24 cellular contexts compared by ENCODE assay signal in the genomic region with DNA sequence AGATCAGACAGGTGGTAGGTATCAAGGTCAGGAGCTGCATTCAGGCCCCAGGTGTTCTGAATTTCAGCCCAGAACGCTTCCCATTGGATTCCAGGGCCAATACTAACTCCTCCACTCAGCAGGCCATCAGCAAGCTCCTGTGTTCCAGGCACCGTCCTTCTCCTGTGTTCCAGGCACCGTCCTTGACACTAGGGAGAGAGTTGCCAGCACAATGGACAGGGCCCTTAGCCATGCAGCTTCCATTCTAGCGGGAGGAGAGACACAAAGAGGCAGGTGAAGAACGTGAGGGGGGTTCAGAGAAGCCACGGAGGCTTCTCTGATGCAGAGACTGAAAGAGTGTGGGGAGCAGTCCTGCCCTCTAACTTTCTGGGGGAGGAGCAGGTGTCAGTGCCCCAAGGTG.
A peak's percentile ranks its signal among the peaks of the same experiment; 100 is the strongest.
DNase-seq lines count a peak whose midpoint lies in the region; ATAC-seq and TF ChIP-seq lines count a peak whose summit lies in the region.
"Had no signal": no experiment of that assay in that cellular context is flagged by ENCODE, and none has a peak within 500 bp of the region (broad histone marks: within the 10 kb centered on the region; RNA-seq: fewer than 3 reads in every experiment).

No MANE protein-coding gene starts in this region.

- H3K36me3 ChIP-seq in SK-N-SH (replicated peaks in 1 of 2; ENCODE audit: control insufficient read depth in 1 of 2, insufficient read depth in 2 of 2, low read length in 1 of 2) (no peaks in the 10 kb centered on the region), IMR-90 (ENCODE audit: control insufficient read depth, insufficient read depth, low read length) (no peaks in the 10 kb centered on the region), neuronal stem cell (replicated peaks in 1 of 2; ENCODE audit: control insufficient read depth in 2 of 2, insufficient read depth in 2 of 2, low read length in 2 of 2) (no peaks in the 10 kb centered on the region)
- H3K36me3 ChIP-seq: Peyer's patch had no signal

- no peak overlapping the region for H3K56ac ChIP-seq in IMR-90 (ENCODE audit: extremely low read depth, insufficient read depth, low read length)

- H3K4me1 Mint-ChIP-seq in chondrocyte (ENCODE audit: low read depth): peaks cover 50% of the 10 kb centered on the region
- H3K4me1 Mint-ChIP-seq: CD8-positive, alpha-beta memory T cell had no signal

- H3K27ac Mint-ChIP-seq in chondrocyte (ENCODE audit: unreplicated experiment): peak overlapping the region; percentile 98
- H3K27ac Mint-ChIP-seq: CD8-positive, alpha-beta memory T cell had no signal

- CTCF ChIA-PET in SK-N-SH (lab: Yijun Ruan, JAX): interaction anchor here (0.6 to 3.6 kb wide), 31 partner anchors 9 to 417 kb away, joined by 3 to 16 read pairs (median 5); no protein-coding TSS in a partner anchor
- CTCF ChIA-PET in IMR-90 (lab: Yijun Ruan, JAX): interaction anchor here (1.0 to 1.2 kb wide), 3 partner anchors 10 to 372 kb away, joined by 3 to 4 read pairs (median 3); no protein-coding TSS in a partner anchor

- no peak for TF ChIP-seq EP300 in SK-N-SH (IDR thresholded peaks at IDR 0.05; ENCODE audit: borderline replicate concordance in 1 of 2, low read depth in 1 of 2, low read length in 1 of 2)

- no peak overlapping the region for H3K4me3 Mint-ChIP-seq in chondrocyte (ENCODE audit: unreplicated experiment)
- H3K4me3 Mint-ChIP-seq: CD8-positive, alpha-beta memory T cell had no signal

- H4K8ac ChIP-seq in IMR-90 (ENCODE audit: low read depth in 2 of 2, low read length in 2 of 2): peak overlapping the region; percentile 9 to 71; a peak in 2 of 4 replicates
- no peak overlapping the region for H4K8ac ChIP-seq in neuronal stem cell (ENCODE audit: low read depth, low read length)

- H3F3A ChIP-seq in SK-N-SH (replicated peaks; ENCODE audit: insufficient read depth): peaks cover 12% of the 10 kb centered on the region

- H2BK12ac ChIP-seq in neuronal stem cell (ENCODE audit: low read length): peak overlapping the region; percentile 53

- 81% methylated on average over 5 of the region's 6 CpGs for WGBS in SK-N-SH (ENCODE audit: low lambda C conversion rate)
- WGBS in IMR-90 (ENCODE audit: extremely low coverage in 2 of 2, insufficient read length in 1 of 2), 2 experiments: 100% methylated on average over 1 of the region's 6 CpGs; no CpG with 5 or more reads in 1 of the 2 experiments
- no CpG with 5 or more reads among the region's 6 CpGs for WGBS in neuronal stem cell (ENCODE audit: extremely low coverage in 2 of 2, insufficient read length in 2 of 2, insufficient replicate concordance in 1 of 2), 2 donors

- no peaks in the 10 kb centered on the region for H4K20me1 ChIP-seq in SK-N-SH (ENCODE audit: insufficient read depth)
- peaks cover 11% of the 10 kb centered on the region; the same call in 1 of the 2 replicates for H4K20me1 ChIP-seq in IMR-90 (ENCODE audit: insufficient read depth, low read length)

- H3K14ac ChIP-seq in IMR-90 (replicated peaks; ENCODE audit: low read depth, low read length): peak overlapping the region; percentile 37
- peak overlapping the region; percentile 86 for H3K14ac ChIP-seq in neuronal stem cell (ENCODE audit: low read length)

- no peak overlapping the region for H2AK9ac ChIP-seq in IMR-90 (replicated peaks; ENCODE audit: low read depth, low read length, poor library complexity)

- H4K91ac ChIP-seq in IMR-90 (ENCODE audit: insufficient read depth, low read depth, low read length) (peak overlapping the region; percentile 89), neuronal stem cell (ENCODE audit: low read depth, low read length, poor library complexity) (no peak overlapping the region)

- H3K9me1 ChIP-seq in IMR-90 (ENCODE audit: insufficient read depth, low read length): peaks cover 20% of the 10 kb centered on the region

- H3K27ac ChIP-seq in SK-N-SH (ENCODE audit: low read depth in 2 of 2, low read length in 1 of 2) (peak overlapping the region; percentile 34 to 82; a peak in 2 of 4 replicates), IMR-90 (ENCODE audit: insufficient read depth, low read length) (no peak overlapping the region), neuronal stem cell (replicated peaks; ENCODE audit: low read length) (no peak overlapping the region)
- H3K27ac ChIP-seq: 22Rv1, C4-2B, HL-60, Peyer's patch had no signal

- ATAC-seq in SK-N-SH treated with all-trans-retinoic acid at 6 μM for 48 hours (no peak), IMR-90 (ENCODE audit: low read depth) (no peak), HG03039 (IDR thresholded peaks at IDR 0.05; ENCODE audit: unreplicated experiment) (no peak)
- ATAC-seq: Right ventricle myocardium inferior had no signal

- H2BK20ac ChIP-seq in IMR-90 (ENCODE audit: low read depth, low read length): peak overlapping the region; percentile 77

- H2AK5ac ChIP-seq in IMR-90 (ENCODE audit: low read depth, low read length) (peak overlapping the region; percentile 97), neuronal stem cell (ENCODE audit: low read depth, low read length) (peak overlapping the region; percentile 56)

- no peaks in the 10 kb centered on the region for H3K9me2 ChIP-seq in SK-N-SH

- no peaks in the 10 kb centered on the region for H3K79me2 ChIP-seq in SK-N-SH (ENCODE audit: insufficient read depth)

- peak overlapping the region; percentile 97 for H2BK15ac ChIP-seq in IMR-90 (ENCODE audit: low read depth, low read length)
- peak overlapping the region; percentile 68 for H2BK15ac ChIP-seq in neuronal stem cell (ENCODE audit: low read length)

- dilution Hi-C loops in IMR-90 (cut with HindIII; ENCODE audit: low sequenced_read_pairs, unreplicated experiment): no loop called here

- H4K5ac ChIP-seq in IMR-90 (ENCODE audit: low read depth, low read length): peak overlapping the region; percentile 44; the same call in 1 of the 2 replicates

- no peak overlapping the region for H3K4me2 ChIP-seq in SK-N-SH
- no peak overlapping the region for H3K4me2 ChIP-seq in IMR-90 (ENCODE audit: low read depth, low read length)
- H3K4me2 ChIP-seq in neuronal stem cell (ENCODE audit: insufficient read depth, low read length, poor library complexity, severe bottlenecking): no peak overlapping the region

- DNase-seq in SK-N-SH (no peak), IMR-90 (no peak), chondrocyte (ENCODE audit: low spot score) (no peak), neuronal stem cell (ENCODE audit: low spot score) (no peak), ecto neural progenitor cell (ENCODE audit: low spot score) (no peak), GM03348 (ENCODE audit: low spot score) (no peak)
- DNase-seq: AML-193; Calu3; CD8-positive, alpha-beta memory T cell; DMS153; NCI-H1694; NCI-H2081; NCI-H2171; NCI-H345; NCI-H524; NCI-H774; NK-92 treated with Interleukin-12 subunit alpha and Interleukin-12 subunit beta, amount 100 ng/mL, for 24 hours; Peyer's patch had no signal

- H3K79me1 ChIP-seq in IMR-90 (ENCODE audit: low read depth in 1 of 2, low read length in 2 of 2) (peaks cover 0 to 10% of the 10 kb centered on the region in 2 experiments; a peak in 1 of 4 replicates), neuronal stem cell (ENCODE audit: low read depth, low read length) (no peaks in the 10 kb centered on the region)

- H3K4me3 ChIP-seq in SK-N-SH (ENCODE audit: low read depth in 2 of 2, low read length in 1 of 2): no peak overlapping the region
- no peak overlapping the region for H3K4me3 ChIP-seq in IMR-90 (ENCODE audit: insufficient read depth, low read depth, low read length)
- no peak overlapping the region for H3K4me3 ChIP-seq in neuronal stem cell (ENCODE audit: low read length in 2 of 2)
- H3K4me3 ChIP-seq: Peyer's patch had no signal

- POLR2A ChIA-PET in SK-N-SH (lab: Yijun Ruan, JAX) (no interaction called here), IMR-90 (lab: Charles Lee; ENCODE audit: unreplicated experiment) (interaction anchor here (1.5 kb wide), 1 partner anchor 15 kb away, joined by 3 read pairs; no protein-coding TSS in a partner anchor)

- TF ChIP-seq POLR2A in IMR-90 (IDR thresholded peaks at IDR 0.05; ENCODE audit: low read depth, low read length): no peak

- intact Hi-C loops in IMR-90 (cut with micrococcal nuclease): loop anchor here (2.0 to 5.0 kb wide), 4 partner anchors 15 to 947 kb away; no protein-coding TSS in a partner anchor

- no peaks in the 10 kb centered on the region for H3K27me3 ChIP-seq in SK-N-SH (ENCODE audit: insufficient read depth)
- no peaks in the 10 kb centered on the region for H3K27me3 ChIP-seq in IMR-90 (ENCODE audit: control insufficient read depth, insufficient read depth, low read length)
- no peaks in the 10 kb centered on the region for H3K27me3 ChIP-seq in neuronal stem cell (ENCODE audit: control insufficient read depth in 3 of 3, insufficient read depth in 3 of 3, low read depth in 1 of 3, low read length in 3 of 3)
- H3K27me3 ChIP-seq: Peyer's patch had no signal

- BruUV-seq in IMR-90 (replicated peaks; lab: Mats Ljungman, UMichigan): no TSS peak

- H2BK5ac ChIP-seq in IMR-90 (ENCODE audit: low read depth, low read length, poor library complexity, severe bottlenecking) (peak overlapping the region; percentile 81), neuronal stem cell (ENCODE audit: low read length) (no peak overlapping the region)

- H3K4me1 ChIP-seq in SK-N-SH (ENCODE audit: control insufficient read depth in 1 of 2, insufficient read depth in 2 of 2, low read depth in 1 of 2, low read length in 1 of 2) (peaks cover 11 to 17% of the 10 kb centered on the region in 2 experiments), IMR-90 (ENCODE audit: control insufficient read depth, insufficient read depth, low read length) (peaks cover 14% of the 10 kb centered on the region), neuronal stem cell (ENCODE audit: control insufficient read depth in 2 of 2, insufficient read depth in 1 of 2, low read depth in 1 of 2, low read length in 2 of 2) (peaks cover 3 to 6% of the 10 kb centered on the region in 2 donors)
- H3K4me1 ChIP-seq: Peyer's patch had no signal

- TF ChIP-seq CTCF in SK-N-SH (IDR thresholded peaks at IDR 0.05) (no peak), IMR-90 (conservative IDR thresholded peaks at IDR 0.05; ENCODE audit: low read depth, low read length) (no peak), chondrocyte (IDR thresholded peaks at IDR 0.05) (no peak)

- peak overlapping the region; percentile 88 for H2BK120ac ChIP-seq in IMR-90 (ENCODE audit: low read depth, low read length)
- no peak overlapping the region for H2BK120ac ChIP-seq in neuronal stem cell (ENCODE audit: low read depth, low read length)

- in situ Hi-C loops in IMR-90 (cut with MboI; ENCODE audit: low sequenced_read_pairs): no loop called here

- H3K18ac ChIP-seq in IMR-90 (ENCODE audit: low read depth, low read length) (peak overlapping the region; percentile 60), neuronal stem cell (ENCODE audit: low read length) (peak overlapping the region; percentile 65)

- no peaks in the 10 kb centered on the region for H3K27me3 Mint-ChIP-seq in chondrocyte (ENCODE audit: low read depth)
- H3K27me3 Mint-ChIP-seq: CD8-positive, alpha-beta memory T cell had no signal

- peaks cover 5% of the 10 kb centered on the region for H3K9me3 Mint-ChIP-seq in chondrocyte (ENCODE audit: low read depth)

- no peak overlapping the region for H3K9ac ChIP-seq in SK-N-SH
- H3K9ac ChIP-seq in IMR-90 (ENCODE audit: low read depth, low read length): no peak overlapping the region
- H3K9ac ChIP-seq in neuronal stem cell (ENCODE audit: low read depth, low read length, poor library complexity): no peak overlapping the region

- TF ChIP-seq RAD21 in SK-N-SH (IDR thresholded peaks at IDR 0.05; ENCODE audit: low read length) (no peak), IMR-90 (IDR thresholded peaks at IDR 0.05; ENCODE audit: low read length) (no peak)

- H3K4ac ChIP-seq in IMR-90 (ENCODE audit: low read depth, low read length): peak overlapping the region; percentile 91
- H3K4ac ChIP-seq in neuronal stem cell (ENCODE audit: low read length): no peak overlapping the region

- H3K9me3 ChIP-seq in SK-N-SH (0 out of 2 replicates have a peak, but pooled peaks cover 2% of the 10 kb centered on the region), IMR-90 (ENCODE audit: control insufficient read depth, insufficient read depth, low read length) (no peaks in the 10 kb centered on the region), neuronal stem cell (replicated peaks in 1 of 2; ENCODE audit: control insufficient read depth in 2 of 2, insufficient read depth in 1 of 2, low read depth in 1 of 2, low read length in 2 of 2) (peaks cover 0 to 1% of the 10 kb centered on the region in 2 donors)
- H3K9me3 ChIP-seq: Peyer's patch had no signal

- no peak overlapping the region for H2AFZ ChIP-seq in SK-N-SH (ENCODE audit: low read depth)
- H2AFZ ChIP-seq in IMR-90 (replicated peaks; ENCODE audit: low read length, poor library complexity): peak overlapping the region; percentile 54
- no peak overlapping the region for H2AFZ ChIP-seq in neuronal stem cell (ENCODE audit: low read length)

- H3K23ac ChIP-seq in IMR-90 (ENCODE audit: low read depth, low read length) (no peak overlapping the region), neuronal stem cell (ENCODE audit: low read depth, low read length, poor library complexity) (no peak overlapping the region)

- H3K36me3 Mint-ChIP-seq in chondrocyte (ENCODE audit: low read depth): peaks cover 2% of the 10 kb centered on the region

Comparison
In these comparisons a context has a peak if more than half of its experiments do, and no peak if none do; other contexts are left out.
1. H3K27ac ChIP-seq: peak in SK-N-SH (2 of 2); none in IMR-90 (single experiment) and neuronal stem cell (single experiment).